ENCODE assay signal across 23 cellular contexts in the genomic region with DNA sequence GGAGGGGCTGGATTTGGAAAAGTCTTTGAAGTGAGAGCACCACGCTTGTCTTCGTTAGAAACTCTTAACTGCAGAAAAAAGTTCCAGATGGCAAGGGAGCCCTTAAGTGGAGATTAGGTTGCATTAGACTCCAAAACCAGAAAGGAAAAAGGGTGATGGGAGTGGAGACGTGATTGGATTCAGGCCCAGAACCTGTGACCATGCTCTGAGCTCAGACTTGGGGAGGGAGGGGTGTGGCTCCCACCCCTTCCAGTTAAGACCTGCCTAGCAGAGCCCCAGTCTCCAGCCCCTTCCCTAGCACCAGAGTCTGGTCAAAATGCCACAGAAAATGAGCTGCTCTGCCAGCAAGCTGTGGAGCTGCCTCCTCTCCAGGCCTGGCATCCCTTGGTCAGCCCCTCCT.
"Had no signal": no experiment of that assay in that cellular context is flagged by ENCODE, and none has a peak within 500 bp of the region (broad histone marks: within the 10 kb centered on the region; RNA-seq: fewer than 3 reads in every experiment).

No MANE protein-coding gene starts in this region.

- ATAC-seq: activated CD8-positive, alpha-beta memory T cell treated with anti-CD3 and anti-CD28 coated beads, Interleukin-2, amount 10 ng/mL, durations not matched to agents 7 days and 5 days; left colon; lower lobe of right lung; stimulated activated naive CD8-positive, alpha-beta T cell treated with anti-CD3 and anti-CD28 coated beads, Interleukin-15, amount 100 ng/mL, for 72 hours; WTC11 had no signal

- H3K9me3 Mint-ChIP-seq: activated CD4-positive, alpha-beta memory T cell treated with anti-CD3 and anti-CD28 coated beads, Interleukin-2, amount 10 ng/mL, durations not matched to agents 7 days and 5 days; activated naive CD4-positive, alpha-beta T cell treated with anti-CD3 and anti-CD28 coated beads, Interleukin-2, amount 50 U/mL, for 24 hours; neural crest cell; stimulated activated naive CD8-positive, alpha-beta T cell treated with anti-CD3 and anti-CD28 coated beads, Interleukin-15, amount 100 ng/mL, for 72 hours; WTC11 had no signal

- H3K4me1 Mint-ChIP-seq: neural crest cell, WTC11 had no signal

- H3K4me3 ChIP-seq: ascending aorta, esophagus squamous epithelium, heart right ventricle, lower lobe of right lung, tibial artery had no signal

- H3K36me3 Mint-ChIP-seq: naive B cell had no signal

- H3K27me3 Mint-ChIP-seq: activated CD4-positive, alpha-beta memory T cell treated with anti-CD3 and anti-CD28 coated beads, Interleukin-2, amount 10 ng/mL, durations not matched to agents 7 days and 5 days; activated CD8-positive, alpha-beta memory T cell treated with anti-CD3 and anti-CD28 coated beads, Interleukin-2, amount 10 ng/mL, durations not matched to agents 7 days and 5 days; activated naive CD4-positive, alpha-beta T cell treated with anti-CD3 and anti-CD28 coated beads, Interleukin-2, amount 50 U/mL, for 24 hours; naive B cell; progenitor cell of endocrine pancreas; stimulated activated naive CD8-positive, alpha-beta T cell treated with anti-CD3 and anti-CD28 coated beads, Interleukin-15, amount 100 ng/mL, for 72 hours had no signal

- FAIRE-seq: colon had no signal

- H3K4me1 ChIP-seq: ascending aorta, lower lobe of right lung, tibial artery had no signal

- H3K27ac ChIP-seq: ascending aorta, brain microvascular endothelial cell, esophagus squamous epithelium, lower lobe of right lung, tibial artery had no signal

- H3K9me3 ChIP-seq: ascending aorta, esophagus squamous epithelium, heart right ventricle, lower lobe of right lung, tibial artery had no signal

- DNase-seq: activated CD4-positive, alpha-beta memory T cell treated with anti-CD3 and anti-CD28 coated beads, Interleukin-2, amount 10 ng/mL, durations not matched to agents 7 days and 5 days; activated CD8-positive, alpha-beta memory T cell treated with anti-CD3 and anti-CD28 coated beads, Interleukin-2, amount 10 ng/mL, durations not matched to agents 7 days and 5 days; activated gamma-delta T cell; activated T-cell treated with anti-CD3 and anti-CD28 coated beads for 4 hours; brain microvascular endothelial cell; central memory CD4-positive, alpha-beta T cell; effector memory CD4-positive, alpha-beta T cell; esophagus squamous epithelium; heart right ventricle; islet precursor cell; left colon; lower lobe of right lung; naive B cell; stimulated activated CD4-positive, alpha-beta T cell treated with anti-CD3 and anti-CD28 coated beads, Interleukin-4, amount 100 ng/mL, for 4 hours; stimulated activated naive CD8-positive, alpha-beta T cell treated with anti-CD3 and anti-CD28 coated beads, Interleukin-15, amount 100 ng/mL, for 72 hours; T-helper 9 cell; tibial artery had no signal

- H3K27ac Mint-ChIP-seq: activated CD4-positive, alpha-beta memory T cell treated with anti-CD3 and anti-CD28 coated beads, Interleukin-2, amount 10 ng/mL, durations not matched to agents 7 days and 5 days; activated CD8-positive, alpha-beta memory T cell treated with anti-CD3 and anti-CD28 coated beads, Interleukin-2, amount 10 ng/mL, durations not matched to agents 7 days and 5 days; activated naive CD4-positive, alpha-beta T cell treated with anti-CD3 and anti-CD28 coated beads, Interleukin-2, amount 50 U/mL, for 24 hours; progenitor cell of endocrine pancreas; WTC11 had no signal

- H3K4me3 Mint-ChIP-seq: activated CD4-positive, alpha-beta memory T cell treated with anti-CD3 and anti-CD28 coated beads, Interleukin-2, amount 10 ng/mL, durations not matched to agents 7 days and 5 days; activated CD8-positive, alpha-beta memory T cell treated with anti-CD3 and anti-CD28 coated beads, Interleukin-2, amount 10 ng/mL, durations not matched to agents 7 days and 5 days; activated naive CD4-positive, alpha-beta T cell treated with anti-CD3 and anti-CD28 coated beads, Interleukin-2, amount 50 U/mL, for 24 hours; neural crest cell; stimulated activated naive CD8-positive, alpha-beta T cell treated with anti-CD3 and anti-CD28 coated beads, Interleukin-15, amount 100 ng/mL, for 72 hours; WTC11 had no signal
